In genomic region chr4:138499627-138500026, GRCh38 we compare ENCODE assay signal across 14 cellular contexts.
"Had no signal": no experiment of that assay in that cellular context is flagged by ENCODE, and none has a peak within 500 bp of the region (broad histone marks: within the 10 kb centered on the region; RNA-seq: fewer than 3 reads in every experiment).

No MANE protein-coding gene starts in this region.

- H3K9me3 ChIP-seq: neutrophil, uterus had no signal

- DNase-seq: activated CD4-positive, alpha-beta T cell treated with anti-CD3 and anti-CD28 coated beads, Interleukin-2, amount 50 U/mL, for 1 hour; activated naive CD4-positive, alpha-beta T cell; anterior cingulate cortex; cerebellar nuclear complex; effector memory CD4-positive, alpha-beta T cell; foreskin keratinocyte; immature natural killer cell; mesenchymal stem cell; natural killer cell; stimulated activated CD4-positive, alpha-beta T cell treated with anti-CD3 and anti-CD28 coated beads, Interleukin-4, amount 100 ng/mL, for 1 hour; stimulated activated naive B cell treated with anti-CD40 and anti-IgM and Interleukin-4, amounts not matched to agents 10 μg/mL and 1 μg/mL and 100 μg/mL, for 72 hours; tibial artery; uterus had no signal

- H3K4me1 ChIP-seq: foreskin keratinocyte, tibial artery, uterus had no signal

- H3K27me3 ChIP-seq: foreskin keratinocyte, neutrophil, tibial artery, uterus had no signal

- H3K36me3 ChIP-seq: neutrophil, tibial artery, uterus had no signal

- H3K27ac ChIP-seq: foreskin keratinocyte, neutrophil, tibial artery, uterus had no signal

- H3K4me3 ChIP-seq: tibial artery, uterus had no signal
